In genomic region chr4:147182041-147182440, GRCh38 we compare ENCODE assay signal across 23 cellular contexts.
"Had no signal": no experiment of that assay in that cellular context is flagged by ENCODE, and none has a peak within 500 bp of the region (broad histone marks: within the 10 kb centered on the region; RNA-seq: fewer than 3 reads in every experiment).

No MANE protein-coding gene starts in this region.

- FAIRE-seq: islet of Langerhans, urothelium cell line had no signal

- H3K4me3 ChIP-seq: cardiac muscle cell, esophagus squamous epithelium, lower lobe of right lung, mucosa of descending colon, right atrium auricular region, tibial artery had no signal

- H3K4me1 Mint-ChIP-seq: activated naive CD8-positive, alpha-beta T cell treated with anti-CD3 and anti-CD28 coated beads for 36 hours; naive B cell had no signal

- H3K27ac Mint-ChIP-seq: activated naive CD8-positive, alpha-beta T cell treated with anti-CD3 and anti-CD28 coated beads for 36 hours; effector memory CD8-positive, alpha-beta T cell; naive B cell had no signal

- DNase-seq: activated CD4-positive, alpha-beta T cell treated with anti-CD3 and anti-CD28 coated beads, Interleukin-2, amount 50 U/mL, for 48 hours; activated naive CD4-positive, alpha-beta T cell; activated naive CD8-positive, alpha-beta T cell treated with anti-CD3 and anti-CD28 coated beads for 36 hours; amniotic stem cell; effector memory CD8-positive, alpha-beta T cell; esophagus squamous epithelium; hippocampal formation; lower lobe of right lung; mucosa of descending colon; naive B cell; stimulated activated CD4-positive, alpha-beta T cell treated with anti-CD3 and anti-CD28 coated beads, Interleukin-12 subunit alpha, Interleukin-12 subunit beta, amount 100 ng/mL, for 4 hours; stimulated activated CD4-positive, alpha-beta T cell treated with anti-CD3 and anti-CD28 coated beads, Interleukin-1b, Interleukin-23, amount 100 ng/mL, for 48 hours; stimulated activated naive CD8-positive, alpha-beta T cell treated with anti-CD3 and anti-CD28 coated beads, Interleukin-15, Interleukin-2, amounts not matched to agents 100 U/mL and 50 U/mL, for 24 hours; substantia nigra; SW 1271; T-helper 2 cell; tibial artery; WERI-Rb-1 had no signal

- H3K36me3 Mint-ChIP-seq: activated naive CD8-positive, alpha-beta T cell treated with anti-CD3 and anti-CD28 coated beads for 36 hours; naive B cell had no signal

- H3K36me3 ChIP-seq: cardiac muscle cell, esophagus squamous epithelium, lower lobe of right lung, neutrophil, right atrium auricular region, tibial artery, WERI-Rb-1 had no signal

- H3K4me1 ChIP-seq: esophagus squamous epithelium, lower lobe of right lung, tibial artery had no signal

- H3K9me3 ChIP-seq: esophagus squamous epithelium, mucosa of descending colon, neutrophil, right atrium auricular region had no signal

- H3K27ac ChIP-seq: cardiac muscle cell, esophagus squamous epithelium, lower lobe of right lung, neutrophil, right atrium auricular region, tibial artery, WERI-Rb-1 had no signal

- H3K27me3 ChIP-seq: cardiac muscle cell, esophagus squamous epithelium, neutrophil, right atrium auricular region, tibial artery had no signal

- H3K27me3 Mint-ChIP-seq: activated naive CD8-positive, alpha-beta T cell treated with anti-CD3 and anti-CD28 coated beads for 36 hours; effector memory CD8-positive, alpha-beta T cell had no signal

- H3K9me3 Mint-ChIP-seq: effector memory CD8-positive, alpha-beta T cell had no signal

- H3K4me3 Mint-ChIP-seq: activated naive CD8-positive, alpha-beta T cell treated with anti-CD3 and anti-CD28 coated beads for 36 hours; effector memory CD8-positive, alpha-beta T cell; naive B cell had no signal
